Comparison of ENCODE assay signal across 9 cellular contexts in genomic region chr4:109302366-109303140, GRCh38. TPM values are rescaled to one million over a fixed set of nuclear protein-coding genes. Genes with fewer than 3 reads are reported as not detected.
A peak's percentile ranks its signal among the peaks of the same experiment; 100 is the strongest.
DNase-seq lines count a peak whose midpoint lies in the region; ATAC-seq and TF ChIP-seq lines count a peak whose summit lies in the region.
"Had no signal": no experiment of that assay in that cellular context is flagged by ENCODE, and none has a peak within 500 bp of the region (broad histone marks: within the 10 kb centered on the region; RNA-seq: fewer than 3 reads in every experiment).

TSS of gene COL25A1 (minus strand) at chr4:109302658.

- H3K36me3 ChIP-seq in transverse colon = no peaks in the 10 kb centered on the region

- no peak for TF ChIP-seq POLR2A in transverse colon (IDR thresholded peaks at IDR 0.05)

- intact Hi-C loops in transverse colon (cut with DNase I; ENCODE audit: low total_unique reads) = no loop called here

- peaks cover 64% of the 10 kb centered on the region for H3K27me3 ChIP-seq in transverse colon

- H3K27ac ChIP-seq in transverse colon = no peak within 1 kb of the TSS
- H3K27ac ChIP-seq: HL-60 had no signal

- no peak for TF ChIP-seq CTCF in foreskin fibroblast (IDR thresholded peaks at IDR 0.05; ENCODE audit: low read depth, low read length)
- no peak for TF ChIP-seq CTCF in neural crest cell (conservative IDR thresholded peaks at IDR 0.05)
- TF ChIP-seq CTCF in transverse colon (IDR thresholded peaks at IDR 0.05) = no peak

- peak within 1 kb of the TSS; percentile 89 for H3K4me3 Mint-ChIP-seq in neural crest cell

- no peak for TF ChIP-seq EP300 in transverse colon (IDR thresholded peaks at IDR 0.05; ENCODE audit: low read depth)

- H3K27ac Mint-ChIP-seq in neural crest cell (ENCODE audit: unreplicated experiment) = no peak within 1 kb of the TSS

- H3K9me3 Mint-ChIP-seq in neural crest cell = no peaks in the 10 kb centered on the region

- in situ Hi-C loops in transverse colon (cut with MboI; ENCODE audit: low pct_ligation_motif_present in 1 of 4, low pct_unique_long_range_greater_than_20kb in 1 of 4, low sequenced_read_pairs in 3 of 4) = no loop called here

- ATAC-seq in GM19324 (IDR thresholded peaks at IDR 0.05; ENCODE audit: low FRiP score, unreplicated experiment) (no peak), HG02763 (IDR thresholded peaks at IDR 0.05; ENCODE audit: unreplicated experiment) (no peak)

- H3K9me3 ChIP-seq in transverse colon = no peaks in the 10 kb centered on the region

- H3K36me3 Mint-ChIP-seq in neural crest cell (ENCODE audit: low read depth) = no peaks in the 10 kb centered on the region

- peaks cover 4 to 18% (median 14%) of the 10 kb centered on the region in 4 donors for H3K4me1 ChIP-seq in transverse colon

- DNase-seq in NCI-H524 treated with DMSO at 0.1 percent for 48 hours (lab: John Stamatoyannopoulos, UW) (peak; percentile 11), foreskin fibroblast (peak; percentile 12 to 64), neural crest cell (ENCODE audit: low read depth, low spot score) (peak; percentile 82), transverse colon (peak; percentile 11)
- peak; percentile 1 for DNase-seq in activated effector memory CD4-positive, alpha-beta T cell treated with Interleukin-2 at 50 U/mL for 16 hours

- H3K4me3 ChIP-seq in GM08714 (ENCODE audit: low read length) = peak within 1 kb of the TSS; percentile 62
- H3K4me3 ChIP-seq in foreskin fibroblast (ENCODE audit: low read depth in 1 of 2, low read length in 2 of 2) = peak within 1 kb of the TSS; percentile 62 to 64
- peak within 1 kb of the TSS; percentile 29 to 59 (median 34) for H3K4me3 ChIP-seq in transverse colon

- peaks cover 43% of the 10 kb centered on the region for H3K27me3 Mint-ChIP-seq in neural crest cell (ENCODE audit: low read depth)

- H3K4me1 Mint-ChIP-seq in neural crest cell = peaks cover 24% of the 10 kb centered on the region

- 10% methylated on average over 75 of the region's 75 CpGs; no CpG with 5 or more reads in 1 of the 2 donors for WGBS in transverse colon (ENCODE audit: low coverage in 1 of 2), 2 donors

RNA-seq across cellular contexts. Expression of gene COL25A1, which starts in this region (rescaled TPM):
- 39.3 and 39.6 TPM in 2 replicates for total RNA-seq in neural crest cell
- total RNA-seq in transverse colon = 1 to 10 TPM in 1 of 4 donors, under 1 TPM in 2, not detected in 1; 0.14 to 1.6 (median 0.32) TPM

Comparison
In these comparisons a context has a peak if more than half of its experiments do, and no peak if none do; other contexts are left out.
1. RNA of gene COL25A1 (total RNA-seq): 39.3 to 39.6 TPM in neural crest cell; 0.14 to 1.6 TPM in transverse colon; every median in the first group is over 10 times any median in the second.
2. DNase-seq: peak in every context shown above with its lines; median percentile 82 in neural crest cell; 38 in foreskin fibroblast; 11 in NCI-H524 treated with DMSO at 0.1 percent for 48 hours; 11 in transverse colon; 1 in activated effector memory CD4-positive, alpha-beta T cell treated with Interleukin-2 at 50 U/mL for 16 hours.
3. Peak in every context shown above with its lines, with median percentiles within 50 percentile points of each other: H3K4me3 ChIP-seq.